8 cellular contexts compared by ENCODE assay signal in the genomic region with DNA sequence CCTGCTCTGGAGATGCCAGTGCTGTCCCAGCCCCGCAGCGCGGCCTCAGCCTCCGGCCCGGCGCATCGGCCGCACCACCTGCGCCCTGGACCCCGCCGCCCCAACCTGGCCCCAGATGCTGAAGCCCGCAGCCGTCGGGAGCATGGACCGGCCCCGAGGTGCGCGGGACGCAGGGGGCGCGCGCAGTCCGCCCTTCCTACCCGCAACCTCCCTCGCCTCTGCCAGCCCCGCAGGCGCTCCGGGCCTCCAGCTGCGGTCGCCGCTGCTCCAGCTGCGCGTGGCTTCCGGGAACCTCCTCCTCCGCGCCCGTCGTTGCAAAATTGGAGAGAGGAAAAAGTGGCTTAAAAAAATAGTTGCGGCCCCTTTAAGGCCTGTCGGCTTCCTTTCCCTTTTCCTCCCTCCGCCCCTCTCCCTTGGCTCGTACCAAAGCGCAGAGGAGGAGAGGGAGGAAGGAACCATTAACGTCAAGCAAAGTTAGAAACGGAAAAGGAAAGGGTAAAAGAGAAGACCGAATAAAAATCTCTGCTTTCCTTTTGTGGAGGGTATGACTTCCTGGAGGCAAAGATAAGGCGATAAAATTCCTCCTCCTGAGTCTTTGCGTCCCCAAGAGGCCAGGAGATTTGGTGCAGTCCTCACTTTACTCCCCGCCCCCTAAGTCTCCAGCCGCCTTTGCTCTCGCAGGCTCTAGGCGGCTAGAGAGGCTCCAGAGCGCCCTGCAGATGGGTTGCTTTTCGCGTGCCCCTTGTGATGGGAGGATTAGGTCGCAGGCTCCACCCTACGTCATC. TPM values are rescaled to one million over a fixed set of nuclear protein-coding genes. Genes with fewer than 3 reads are reported as not detected.
DNase-seq lines count a peak whose midpoint lies in the region; ATAC-seq and TF ChIP-seq lines count a peak whose summit lies in the region.

A gene with protein sequence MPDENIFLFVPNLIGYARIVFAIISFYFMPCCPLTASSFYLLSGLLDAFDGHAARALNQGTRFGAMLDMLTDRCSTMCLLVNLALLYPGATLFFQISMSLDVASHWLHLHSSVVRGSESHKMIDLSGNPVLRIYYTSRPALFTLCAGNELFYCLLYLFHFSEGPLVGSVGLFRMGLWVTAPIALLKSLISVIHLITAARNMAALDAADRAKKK (minus strand): TSS at position 343 of the 785 bp plus-strand sequence. CDS start 369 bp downstream, outside the sequence.

- peaks cover 8% of the 10 kb centered on the region for H3K4me1 Mint-ChIP-seq in WTC11

- TF ChIP-seq CTCF in WTC11 (IDR thresholded peaks at IDR 0.05): no peak
- peak; percentile 55 for TF ChIP-seq CTCF in cardiac fibroblast (IDR thresholded peaks at IDR 0.05; ENCODE audit: low read depth, low read length)
- TF ChIP-seq CTCF in smooth muscle cell (IDR thresholded peaks at IDR 0.05; ENCODE audit: borderline replicate concordance, insufficient read depth, poor library complexity, severe bottlenecking): peak; percentile 38

- H3K36me3 ChIP-seq in smooth muscle cell (ENCODE audit: low read depth): no peaks in the 10 kb centered on the region

- H3K27ac ChIP-seq in smooth muscle cell (ENCODE audit: low read depth): peak within 1 kb of the TSS; percentile 90

- peak within 1 kb of the TSS; percentile 87 to 90 for H3K4me3 ChIP-seq in cardiac fibroblast (replicated peaks in 1 of 2; ENCODE audit: low read depth in 2 of 2, low read length in 2 of 2)
- peak within 1 kb of the TSS; percentile 73 for H3K4me3 ChIP-seq in smooth muscle cell

- ATAC-seq in GM18873 (IDR thresholded peaks at IDR 0.05; ENCODE audit: low FRiP score, unreplicated experiment) (peak; percentile 89), HG03159 (IDR thresholded peaks at IDR 0.05; ENCODE audit: unreplicated experiment) (peak; percentile 90), WTC11 (peak; percentile 98)

- WGBS in smooth muscle cell (ENCODE audit: low lambda C conversion rate): under 1% methylated on average over 36 of the region's 57 CpGs

- H3K36me3 Mint-ChIP-seq in WTC11: peaks cover 13% of the 10 kb centered on the region

- POLR2A ChIA-PET in WTC11 (lab: Charles Lee): interaction anchor here (0.5 to 1.5 kb wide), 7 partner anchors 9 to 132 kb away, joined by 3 to 5 read pairs (median 4); a partner anchor contains a TSS

- H3K27ac Mint-ChIP-seq in WTC11: peak within 1 kb of the TSS; percentile 100

- peak; percentile 95 for DNase-seq in AG08396 (ENCODE audit: low spot score)
- DNase-seq in NCI-H226: peak; percentile 88
- peak; percentile 94 for DNase-seq in WTC11 (ENCODE audit: low spot score)
- peak; percentile 99 for DNase-seq in cardiac fibroblast (ENCODE audit: low read depth in 2 of 2)
- peak; percentile 96 for DNase-seq in iPS-NIHi7 (ENCODE audit: extremely low spot score)
- DNase-seq in smooth muscle cell (lab: John Stamatoyannopoulos, UW; ENCODE audit: unreplicated experiment): peak; percentile 44

- H3K27me3 ChIP-seq in smooth muscle cell (ENCODE audit: low read depth): no peaks in the 10 kb centered on the region

- H3K9me3 Mint-ChIP-seq in WTC11: no peaks in the 10 kb centered on the region

- H3K27me3 Mint-ChIP-seq in WTC11 (ENCODE audit: low read depth): no peaks in the 10 kb centered on the region

- peaks cover 15% of the 10 kb centered on the region for H3K79me2 ChIP-seq in smooth muscle cell (ENCODE audit: low read depth)

- peaks cover 15% of the 10 kb centered on the region for H3K4me1 ChIP-seq in smooth muscle cell (ENCODE audit: low read depth)

- H3K9ac ChIP-seq in smooth muscle cell (ENCODE audit: low read depth): peak within 1 kb of the TSS; percentile 94

- H3K4me2 ChIP-seq in smooth muscle cell: peak within 1 kb of the TSS; percentile 83

- no peaks in the 10 kb centered on the region for H3K9me3 ChIP-seq in smooth muscle cell (replicated peaks; ENCODE audit: low read depth)

- H2AFZ ChIP-seq in smooth muscle cell (ENCODE audit: low read depth): peak within 1 kb of the TSS; percentile 73

- no peaks in the 10 kb centered on the region for H3F3A ChIP-seq in smooth muscle cell (ENCODE audit: low read depth)

- H4K20me1 ChIP-seq in smooth muscle cell (ENCODE audit: low read depth): no peaks in the 10 kb centered on the region

- CTCF ChIA-PET in WTC11 (lab: Charles Lee): interaction anchor here (0.7 to 3.8 kb wide), 17 partner anchors 14 to 249 kb away, joined by 3 to 32 read pairs (median 3); a partner anchor contains a TSS

- peak within 1 kb of the TSS; percentile 98 for H3K4me3 Mint-ChIP-seq in WTC11

TF ChIP-seq in WTC11, 78 proteins besides CTCF, POLR2A, EP300 and RAD21 (continues in another document):
- TF ChIP-seq CREM (CRISPR knock-in tag; IDR thresholded peaks at IDR 0.05) (peak; percentile 49; the same call in 1 of the 2 replicates), ZNF317 (CRISPR knock-in tag; IDR thresholded peaks at IDR 0.05; ENCODE audit: borderline replicate concordance, low read depth) (no peak), KAT7 (CRISPR knock-in tag; IDR thresholded peaks at IDR 0.05; ENCODE audit: borderline replicate concordance) (no peak), ZNF423 (CRISPR knock-in tag; IDR thresholded peaks at IDR 0.05) (peak; percentile 82), ZNF121 (CRISPR knock-in tag; IDR thresholded peaks at IDR 0.05) (no peak), OVOL2 (CRISPR knock-in tag; IDR thresholded peaks at IDR 0.05; ENCODE audit: borderline replicate concordance) (no peak)
- TF ChIP-seq, protein P1, sequence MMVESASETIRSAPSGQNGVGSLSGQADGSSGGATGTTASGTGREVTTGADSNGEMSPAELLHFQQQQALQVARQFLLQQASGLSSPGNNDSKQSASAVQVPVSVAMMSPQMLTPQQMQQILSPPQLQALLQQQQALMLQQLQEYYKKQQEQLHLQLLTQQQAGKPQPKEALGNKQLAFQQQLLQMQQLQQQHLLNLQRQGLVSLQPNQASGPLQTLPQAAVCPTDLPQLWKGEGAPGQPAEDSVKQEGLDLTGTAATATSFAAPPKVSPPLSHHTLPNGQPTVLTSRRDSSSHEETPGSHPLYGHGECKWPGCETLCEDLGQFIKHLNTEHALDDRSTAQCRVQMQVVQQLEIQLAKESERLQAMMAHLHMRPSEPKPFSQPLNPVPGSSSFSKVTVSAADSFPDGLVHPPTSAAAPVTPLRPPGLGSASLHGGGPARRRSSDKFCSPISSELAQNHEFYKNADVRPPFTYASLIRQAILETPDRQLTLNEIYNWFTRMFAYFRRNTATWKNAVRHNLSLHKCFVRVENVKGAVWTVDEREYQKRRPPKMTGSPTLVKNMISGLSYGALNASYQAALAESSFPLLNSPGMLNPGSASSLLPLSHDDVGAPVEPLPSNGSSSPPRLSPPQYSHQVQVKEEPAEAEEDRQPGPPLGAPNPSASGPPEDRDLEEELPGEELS (CRISPR knock-in tag; IDR thresholded peaks at IDR 0.05): no peak
- TF ChIP-seq, protein P2, sequence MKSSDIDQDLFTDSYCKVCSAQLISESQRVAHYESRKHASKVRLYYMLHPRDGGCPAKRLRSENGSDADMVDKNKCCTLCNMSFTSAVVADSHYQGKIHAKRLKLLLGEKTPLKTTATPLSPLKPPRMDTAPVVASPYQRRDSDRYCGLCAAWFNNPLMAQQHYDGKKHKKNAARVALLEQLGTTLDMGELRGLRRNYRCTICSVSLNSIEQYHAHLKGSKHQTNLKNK (CRISPR knock-in tag; IDR thresholded peaks at IDR 0.05): no peak
- TF ChIP-seq, protein P3, sequence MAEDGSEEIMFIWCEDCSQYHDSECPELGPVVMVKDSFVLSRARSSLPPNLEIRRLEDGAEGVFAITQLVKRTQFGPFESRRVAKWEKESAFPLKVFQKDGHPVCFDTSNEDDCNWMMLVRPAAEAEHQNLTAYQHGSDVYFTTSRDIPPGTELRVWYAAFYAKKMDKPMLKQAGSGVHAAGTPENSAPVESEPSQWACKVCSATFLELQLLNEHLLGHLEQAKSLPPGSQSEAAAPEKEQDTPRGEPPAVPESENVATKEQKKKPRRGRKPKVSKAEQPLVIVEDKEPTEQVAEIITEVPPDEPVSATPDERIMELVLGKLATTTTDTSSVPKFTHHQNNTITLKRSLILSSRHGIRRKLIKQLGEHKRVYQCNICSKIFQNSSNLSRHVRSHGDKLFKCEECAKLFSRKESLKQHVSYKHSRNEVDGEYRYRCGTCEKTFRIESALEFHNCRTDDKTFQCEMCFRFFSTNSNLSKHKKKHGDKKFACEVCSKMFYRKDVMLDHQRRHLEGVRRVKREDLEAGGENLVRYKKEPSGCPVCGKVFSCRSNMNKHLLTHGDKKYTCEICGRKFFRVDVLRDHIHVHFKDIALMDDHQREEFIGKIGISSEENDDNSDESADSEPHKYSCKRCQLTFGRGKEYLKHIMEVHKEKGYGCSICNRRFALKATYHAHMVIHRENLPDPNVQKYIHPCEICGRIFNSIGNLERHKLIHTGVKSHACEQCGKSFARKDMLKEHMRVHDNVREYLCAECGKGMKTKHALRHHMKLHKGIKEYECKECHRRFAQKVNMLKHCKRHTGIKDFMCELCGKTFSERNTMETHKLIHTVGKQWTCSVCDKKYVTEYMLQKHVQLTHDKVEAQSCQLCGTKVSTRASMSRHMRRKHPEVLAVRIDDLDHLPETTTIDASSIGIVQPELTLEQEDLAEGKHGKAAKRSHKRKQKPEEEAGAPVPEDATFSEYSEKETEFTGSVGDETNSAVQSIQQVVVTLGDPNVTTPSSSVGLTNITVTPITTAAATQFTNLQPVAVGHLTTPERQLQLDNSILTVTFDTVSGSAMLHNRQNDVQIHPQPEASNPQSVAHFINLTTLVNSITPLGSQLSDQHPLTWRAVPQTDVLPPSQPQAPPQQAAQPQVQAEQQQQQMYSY (CRISPR knock-in tag; IDR thresholded peaks at IDR 0.05): 0 out of 2 replicates have a peak, but pooled peaks have one; percentile 19
- TF ChIP-seq, protein P4, sequence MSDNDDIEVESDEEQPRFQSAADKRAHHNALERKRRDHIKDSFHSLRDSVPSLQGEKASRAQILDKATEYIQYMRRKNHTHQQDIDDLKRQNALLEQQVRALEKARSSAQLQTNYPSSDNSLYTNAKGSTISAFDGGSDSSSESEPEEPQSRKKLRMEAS (CRISPR knock-in tag; IDR thresholded peaks at IDR 0.05): peak; percentile 24; the same call in 1 of the 2 replicates
- TF ChIP-seq, protein P5, sequence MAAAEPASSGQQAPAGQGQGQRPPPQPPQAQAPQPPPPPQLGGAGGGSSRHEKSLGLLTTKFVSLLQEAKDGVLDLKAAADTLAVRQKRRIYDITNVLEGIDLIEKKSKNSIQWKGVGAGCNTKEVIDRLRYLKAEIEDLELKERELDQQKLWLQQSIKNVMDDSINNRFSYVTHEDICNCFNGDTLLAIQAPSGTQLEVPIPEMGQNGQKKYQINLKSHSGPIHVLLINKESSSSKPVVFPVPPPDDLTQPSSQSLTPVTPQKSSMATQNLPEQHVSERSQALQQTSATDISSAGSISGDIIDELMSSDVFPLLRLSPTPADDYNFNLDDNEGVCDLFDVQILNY (CRISPR knock-in tag; IDR thresholded peaks at IDR 0.05): no peak

RNA-seq across cellular contexts. Expression of the gene that starts here (rescaled TPM):
- 70.7 to 71.7 TPM (median 70.9 TPM) in 3 replicates for total RNA-seq in WTC11 (2021)
- total RNA-seq in smooth muscle cell: 61.4 and 63.2 TPM in 2 replicates
- 90.7 and 118 TPM in 2 replicates for polyA plus RNA-seq in smooth muscle cell

Comparison
In these comparisons a context has a peak if more than half of its experiments do, and no peak if none do; other contexts are left out.
1. Peak in every context shown above with its lines: DNase-seq, ATAC-seq, H3K4me3 ChIP-seq and H3K27ac ChIP-seq.
2. DNase-seq: peak in every context shown above with its lines; median percentile 99 in cardiac fibroblast; 96 in iPS-NIHi7; 95 in AG08396; 94 in WTC11; 88 in NCI-H226; 44 in smooth muscle cell.